8 cellular contexts compared by ENCODE assay signal in genomic region chr15:74373731-74374647, GRCh38. TPM values are rescaled to one million over a fixed set of nuclear protein-coding genes. Genes with fewer than 3 reads are reported as not detected.
DNase-seq lines count a peak whose midpoint lies in the region; ATAC-seq and TF ChIP-seq lines count a peak whose summit lies in the region.

No MANE protein-coding gene starts in this region.

- peak overlapping the region; percentile 74 for H3K4me3 ChIP-seq in BE2C (ENCODE audit: low read depth, low read length)
- peak overlapping the region; percentile 65 for H3K4me3 ChIP-seq in choroid plexus epithelial cell (ENCODE audit: low read depth, low read length)

- no peaks in the 10 kb centered on the region for H3K36me3 ChIP-seq in BE2C

- H3K27me3 ChIP-seq in BE2C = no peaks in the 10 kb centered on the region; the same call in 1 of the 2 replicates

- peak; percentile 67 for ATAC-seq in HG03442 (IDR thresholded peaks at IDR 0.05; ENCODE audit: unreplicated experiment)

- DNase-seq in BE2C (peak; percentile 98), GM19240 (ENCODE audit: insufficient read length, low spot score) (peak; percentile 96), NCI-H510A (lab: John Stamatoyannopoulos, UW) (peak; percentile 85), choroid plexus epithelial cell (ENCODE audit: low read depth) (peak; percentile 88), left kidney (ENCODE audit: low read depth, low spot score) (peak; percentile 98)
- DNase-seq in activated CD4-positive, alpha-beta T cell treated with anti-CD3 and anti-CD28 coated beads for 24 hours (ENCODE audit: low read depth in 2 of 2) = peak; percentile 91 to 97
- peak; percentile 94 to 95 for DNase-seq in stimulated activated CD4-positive, alpha-beta T cell treated with anti-CD3 and anti-CD28 coated beads, Interleukin-1b, Interleukin-23, amount 100 ng/mL, for 4 hours (ENCODE audit: low read depth in 2 of 2)

- no peaks in the 10 kb centered on the region for H3K9me3 ChIP-seq in BE2C

- H3K4me1 ChIP-seq in BE2C = peaks cover 3% of the 10 kb centered on the region; the same call in 1 of the 2 replicates

- TF ChIP-seq CTCF in BE2C (IDR thresholded peaks at IDR 0.05; ENCODE audit: low read depth, low read length) = peak; percentile 88
- TF ChIP-seq CTCF in choroid plexus epithelial cell (conservative IDR thresholded peaks at IDR 0.05; ENCODE audit: low read depth, low read length) = peak; percentile 86

RNA-seq across cellular contexts. Expression of gene CYP11A1, which starts 6.5 kb away (rescaled TPM):
- not detected for polyA plus RNA-seq in BE2C (2012; ENCODE audit: insufficient read depth, insufficient read length, low read depth)

RNA-seq across cellular contexts. Expression of gene SEMA7A, which starts 59.8 kb away (rescaled TPM):
- polyA plus RNA-seq in BE2C (2012; ENCODE audit: insufficient read depth, insufficient read length, low read depth) = 2.8 TPM

Comparison
In these comparisons a context has a peak if more than half of its experiments do, and no peak if none do; other contexts are left out.
1. Peak in every context shown above with its lines: DNase-seq, ATAC-seq and H3K4me3 ChIP-seq.